15 cellular contexts compared by ENCODE assay signal in genomic region chr7:73432676-73433075, GRCh38. TPM values are rescaled to one million over a fixed set of nuclear protein-coding genes. Genes with fewer than 3 reads are reported as not detected.
A peak's percentile ranks its signal among the peaks of the same experiment; 100 is the strongest.
DNase-seq lines count a peak whose midpoint lies in the region; ATAC-seq lines count a peak whose summit lies in the region.
"Had no signal": no experiment of that assay in that cellular context is flagged by ENCODE, and none has a peak within 500 bp of the region (broad histone marks: within the 10 kb centered on the region; RNA-seq: fewer than 3 reads in every experiment).

No MANE protein-coding gene starts in this region.

- CTCF ChIA-PET in CD4-positive, alpha-beta memory T cell (lab: Charles Lee; ENCODE audit: partially characterized antibody) = no interaction called here
- CTCF ChIA-PET in activated CD8-positive, alpha-beta T cell treated with anti-CD3 and anti-CD28 coated beads, Interleukin-2, amount 10 ng/mL, durations not matched to agents 7 days and 5 days (lab: Charles Lee) = no interaction called here

- peak overlapping the region; percentile 36 for H3K4me3 Mint-ChIP-seq in T-helper 2 cell treated with Interferon-gamma antibody and Interleukin-4, amounts not matched to agents 5 μg/mL and 100 μg/mL, for 36 hours
- peak overlapping the region in 7 of 8 donors; percentile 43 to 76 (median 52) for H3K4me3 Mint-ChIP-seq in CD4-positive, alpha-beta memory T cell
- peak overlapping the region; percentile 42 for H3K4me3 Mint-ChIP-seq in activated CD8-positive, alpha-beta T cell treated with anti-CD3 and anti-CD28 coated beads, Interleukin-2, amount 10 ng/mL, durations not matched to agents 7 days and 5 days
- peak overlapping the region; percentile 63 to 85 (median 74) for H3K4me3 Mint-ChIP-seq in naive B cell

- no peaks in the 10 kb centered on the region for H3K9me3 Mint-ChIP-seq in T-helper 2 cell treated with Interferon-gamma antibody and Interleukin-4, amounts not matched to agents 5 μg/mL and 100 μg/mL, for 36 hours
- H3K9me3 Mint-ChIP-seq in CD4-positive, alpha-beta memory T cell = peaks cover 0 to 2% (median 0%) of the 10 kb centered on the region in 8 donors
- peaks cover 3% of the 10 kb centered on the region for H3K9me3 Mint-ChIP-seq in activated CD8-positive, alpha-beta T cell treated with anti-CD3 and anti-CD28 coated beads, Interleukin-2, amount 10 ng/mL, durations not matched to agents 7 days and 5 days (ENCODE audit: insufficient read depth)
- H3K9me3 Mint-ChIP-seq in naive B cell = peaks cover 0 to 3% (median 0%) of the 10 kb centered on the region in 7 donors

- no peaks in the 10 kb centered on the region for H3K36me3 ChIP-seq in CD4-positive, alpha-beta memory T cell (ENCODE audit: insufficient read depth, low read length)
- H3K36me3 ChIP-seq: vagina had no signal

- no peaks in the 10 kb centered on the region for H3K4me1 Mint-ChIP-seq in T-helper 2 cell treated with Interferon-gamma antibody and Interleukin-4, amounts not matched to agents 5 μg/mL and 100 μg/mL, for 36 hours (ENCODE audit: low read depth)
- H3K4me1 Mint-ChIP-seq in CD4-positive, alpha-beta memory T cell = peaks cover 0 to 18% (median 2%) of the 10 kb centered on the region in 4 donors
- H3K4me1 Mint-ChIP-seq in activated CD8-positive, alpha-beta T cell treated with anti-CD3 and anti-CD28 coated beads, Interleukin-2, amount 10 ng/mL, durations not matched to agents 7 days and 5 days (ENCODE audit: low read depth) = peaks cover 11% of the 10 kb centered on the region
- H3K4me1 Mint-ChIP-seq in naive B cell = peaks cover 0 to 14% (median 11%) of the 10 kb centered on the region in 3 donors

- H3K4me1 ChIP-seq in CD4-positive, alpha-beta memory T cell (ENCODE audit: insufficient read depth, low read length) = no peaks in the 10 kb centered on the region

- H3K27me3 ChIP-seq in CD4-positive, alpha-beta memory T cell (ENCODE audit: insufficient read depth, low read length) = no peaks in the 10 kb centered on the region
- H3K27me3 ChIP-seq: vagina had no signal

- POLR2A ChIA-PET in CD4-positive, alpha-beta memory T cell (lab: Charles Lee; ENCODE audit: partially characterized antibody) = no interaction called here
- POLR2A ChIA-PET in activated CD8-positive, alpha-beta T cell treated with anti-CD3 and anti-CD28 coated beads, Interleukin-2, amount 10 ng/mL, durations not matched to agents 7 days and 5 days (lab: Charles Lee) = no interaction called here

- no peak overlapping the region for H3K27ac Mint-ChIP-seq in T-helper 2 cell treated with Interferon-gamma antibody and Interleukin-4, amounts not matched to agents 5 μg/mL and 100 μg/mL, for 36 hours
- H3K27ac Mint-ChIP-seq in CD4-positive, alpha-beta memory T cell = peak overlapping the region in 1 of 7 donors; percentile 41
- no peak overlapping the region for H3K27ac Mint-ChIP-seq in activated CD8-positive, alpha-beta T cell treated with anti-CD3 and anti-CD28 coated beads, Interleukin-2, amount 10 ng/mL, durations not matched to agents 7 days and 5 days
- H3K27ac Mint-ChIP-seq in naive B cell = peak overlapping the region in 2 of 6 donors; percentile 25 to 44
- H3K27ac Mint-ChIP-seq: H9 had no signal

- peaks cover 7% of the 10 kb centered on the region for H3K27me3 Mint-ChIP-seq in T-helper 2 cell treated with Interferon-gamma antibody and Interleukin-4, amounts not matched to agents 5 μg/mL and 100 μg/mL, for 36 hours (ENCODE audit: low read depth)
- H3K27me3 Mint-ChIP-seq in CD4-positive, alpha-beta memory T cell = peaks cover 0 to 1% of the 10 kb centered on the region in 2 donors
- H3K27me3 Mint-ChIP-seq in activated CD8-positive, alpha-beta T cell treated with anti-CD3 and anti-CD28 coated beads, Interleukin-2, amount 10 ng/mL, durations not matched to agents 7 days and 5 days (ENCODE audit: low read depth) = peaks cover 7% of the 10 kb centered on the region
- H3K27me3 Mint-ChIP-seq in naive B cell = peaks cover 0 to 4% (median 0%) of the 10 kb centered on the region in 3 donors

- no peak overlapping the region for H3K27ac ChIP-seq in CD4-positive, alpha-beta memory T cell (ENCODE audit: low read depth, low read length)
- H3K27ac ChIP-seq: vagina had no signal

- no peak for ATAC-seq in activated CD8-positive, alpha-beta T cell treated with anti-CD3 and anti-CD28 coated beads, Interleukin-2, amount 10 ng/mL, durations not matched to agents 7 days and 5 days
- ATAC-seq in naive B cell (ENCODE audit: low read depth in 2 of 2) = no peak

- no peaks in the 10 kb centered on the region for H3K9me3 ChIP-seq in CD4-positive, alpha-beta memory T cell (ENCODE audit: control insufficient read depth in 1 of 2, low read length in 2 of 2)
- H3K9me3 ChIP-seq: vagina had no signal

- no peak for DNase-seq in T-helper 2 cell treated with Interferon-gamma antibody and Interleukin-4, amounts not matched to agents 5 μg/mL and 100 μg/mL, for 36 hours (ENCODE audit: low spot score)
- DNase-seq in T-helper 2 cell = no peak
- no peak for DNase-seq in CD4-positive, alpha-beta memory T cell
- DNase-seq in activated CD8-positive, alpha-beta T cell treated with anti-CD3 and anti-CD28 coated beads, Interleukin-2, amount 10 ng/mL, durations not matched to agents 7 days and 5 days = no peak
- no peak for DNase-seq in naive B cell
- DNase-seq in SKM-1 (lab: John Stamatoyannopoulos, UW; ENCODE audit: unreplicated experiment) = no peak
- no peak for DNase-seq in kidney glomerular epithelial cell (lab: John Stamatoyannopoulos, UW)
- DNase-seq in stimulated activated naive CD4-positive, alpha-beta T cell (lab: John Stamatoyannopoulos, UW) = no peak
- DNase-seq: activated CD4-positive, alpha-beta T cell treated with anti-CD3 and anti-CD28 coated beads for 1 hour; COR-L47; H9; NCI-H2029; NCI-H446 treated with DMSO at 0.1 percent for 48 hours had no signal

- no peaks in the 10 kb centered on the region for H3K36me3 Mint-ChIP-seq in T-helper 2 cell treated with Interferon-gamma antibody and Interleukin-4, amounts not matched to agents 5 μg/mL and 100 μg/mL, for 36 hours (ENCODE audit: low read depth)
- H3K36me3 Mint-ChIP-seq in CD4-positive, alpha-beta memory T cell = peaks cover 0 to 1% of the 10 kb centered on the region in 2 donors
- H3K36me3 Mint-ChIP-seq in activated CD8-positive, alpha-beta T cell treated with anti-CD3 and anti-CD28 coated beads, Interleukin-2, amount 10 ng/mL, durations not matched to agents 7 days and 5 days (ENCODE audit: low read depth) = no peaks in the 10 kb centered on the region
- no peaks in the 10 kb centered on the region for H3K36me3 Mint-ChIP-seq in naive B cell

- intact Hi-C loops in CD4-positive, alpha-beta memory T cell (cut with micrococcal nuclease) = no loop called here

- no peak overlapping the region for H3K4me3 ChIP-seq in CD4-positive, alpha-beta memory T cell (ENCODE audit: low read length in 2 of 2)

RNA-seq across cellular contexts. Expression of gene FZD9, which starts 0.9 kb away (rescaled TPM):
- not detected for total RNA-seq in CD4-positive, alpha-beta memory T cell
- polyA plus RNA-seq in CD4-positive, alpha-beta memory T cell = not detected
- total RNA-seq in activated CD8-positive, alpha-beta T cell treated with anti-CD3 and anti-CD28 coated beads, Interleukin-2, amount 10 ng/mL, durations not matched to agents 7 days and 5 days = under 1 TPM; 0.10 to 0.11 TPM
- under 1 TPM in 4 of 6 donors, not detected in 2; 0.17 to 0.91 (median 0.33) TPM for polyA plus RNA-seq in naive B cell (ENCODE audit: low read depth in 6 of 6)
- total RNA-seq: G401 had no signal
